In the genomic region with DNA sequence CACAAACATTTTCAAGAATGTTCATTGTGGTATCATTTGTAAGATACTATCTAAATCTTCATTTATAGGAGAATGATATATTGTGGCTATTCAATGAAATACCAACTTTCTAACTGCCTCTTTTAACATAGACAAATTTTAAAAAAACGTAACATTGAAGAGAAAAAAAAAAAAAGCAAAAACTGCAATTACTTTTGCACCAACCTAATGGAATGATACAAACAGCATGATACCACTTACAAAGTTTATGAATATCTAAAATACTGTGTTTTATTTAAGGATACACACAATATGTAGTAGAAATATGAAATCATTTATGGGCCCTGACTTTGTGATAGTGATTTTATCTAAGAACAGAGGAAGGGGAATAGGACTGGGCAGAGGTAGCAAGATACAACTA, we compare ENCODE assay signal across 27 cellular contexts.
"Had no signal": no experiment of that assay in that cellular context is flagged by ENCODE, and none has a peak within 500 bp of the region (broad histone marks: within the 10 kb centered on the region; RNA-seq: fewer than 3 reads in every experiment).

No MANE protein-coding gene starts in this region.

- H3K27ac ChIP-seq: ascending aorta, body of pancreas, SK-N-MC, WERI-Rb-1 had no signal

- H3K4me1 Mint-ChIP-seq: activated naive CD4-positive, alpha-beta T cell treated with anti-CD3 and anti-CD28 coated beads, Interleukin-2, amount 10 ng/mL, durations not matched to agents 7 days and 5 days; T-cell had no signal

- H3K4me1 ChIP-seq: ascending aorta, body of pancreas had no signal

- ATAC-seq: activated CD4-positive, alpha-beta T cell treated with anti-CD3 and anti-CD28 coated beads for 36 hours; body of pancreas; Right ventricle myocardium inferior; T-cell had no signal

- H3K9me3 Mint-ChIP-seq: activated CD4-positive, alpha-beta memory T cell treated with anti-CD3 and anti-CD28 coated beads, Interleukin-2, amount 10 ng/mL, durations not matched to agents 7 days and 5 days; activated naive CD4-positive, alpha-beta T cell treated with anti-CD3 and anti-CD28 coated beads, Interleukin-2, amount 10 ng/mL, durations not matched to agents 7 days and 5 days; T-cell had no signal

- H3K4me3 ChIP-seq: ascending aorta, body of pancreas, MG63, SK-N-MC had no signal

- H3K4me3 Mint-ChIP-seq: activated CD4-positive, alpha-beta memory T cell treated with anti-CD3 and anti-CD28 coated beads, Interleukin-2, amount 10 ng/mL, durations not matched to agents 7 days and 5 days; activated CD4-positive, alpha-beta T cell treated with anti-CD3 and anti-CD28 coated beads for 36 hours; activated naive CD4-positive, alpha-beta T cell treated with anti-CD3 and anti-CD28 coated beads, Interleukin-2, amount 10 ng/mL, durations not matched to agents 7 days and 5 days; T-cell had no signal

- H3K36me3 ChIP-seq: WERI-Rb-1 had no signal

- H3K27me3 Mint-ChIP-seq: activated CD4-positive, alpha-beta memory T cell treated with anti-CD3 and anti-CD28 coated beads, Interleukin-2, amount 10 ng/mL, durations not matched to agents 7 days and 5 days; activated CD4-positive, alpha-beta T cell treated with anti-CD3 and anti-CD28 coated beads for 36 hours; activated naive CD4-positive, alpha-beta T cell treated with anti-CD3 and anti-CD28 coated beads, Interleukin-2, amount 10 ng/mL, durations not matched to agents 7 days and 5 days; T-cell had no signal

- FAIRE-seq: bronchial epithelial cell had no signal

- H3K27me3 ChIP-seq: ascending aorta, body of pancreas, MG63 had no signal

- H3K27ac Mint-ChIP-seq: activated CD4-positive, alpha-beta memory T cell treated with anti-CD3 and anti-CD28 coated beads, Interleukin-2, amount 10 ng/mL, durations not matched to agents 7 days and 5 days; activated CD4-positive, alpha-beta T cell treated with anti-CD3 and anti-CD28 coated beads for 36 hours; activated naive CD4-positive, alpha-beta T cell treated with anti-CD3 and anti-CD28 coated beads, Interleukin-2, amount 10 ng/mL, durations not matched to agents 7 days and 5 days had no signal

- H3K9me3 ChIP-seq: ascending aorta, body of pancreas, MG63 had no signal

- DNase-seq: activated CD4-positive, alpha-beta memory T cell treated with anti-CD3 and anti-CD28 coated beads, Interleukin-2, amount 10 ng/mL, durations not matched to agents 7 days and 5 days; activated CD4-positive, alpha-beta T cell treated with anti-CD3 and anti-CD28 coated beads for 36 hours; activated CD4-positive, alpha-beta T cell treated with anti-CD3 and anti-CD28 coated beads, Interleukin-2, amount 50 U/mL, for 1 hour; activated CD8-positive, alpha-beta memory T cell treated with anti-CD3 and anti-CD28 coated beads, Interleukin-2, amount 50 U/mL, for 4 hours; activated gamma-delta T cell; activated naive CD4-positive, alpha-beta T cell treated with anti-CD3 and anti-CD28 coated beads, Interleukin-2, amount 10 ng/mL, durations not matched to agents 7 days and 5 days; activated T-cell treated with anti-CD3 and anti-CD28 coated beads, Interleukin-2, amount 50 U/mL, for 1 hour; amniotic stem cell; body of pancreas; central memory CD4-positive, alpha-beta T cell; MG63; MV-4-11; NCI-H1092 treated with DMSO at 0.1 percent for 48 hours; NCI-H1417 treated with DMSO at 0.1 percent for 48 hours; NCI-H1694; NCI-H2029; NCI-H2107; NCI-H2171 treated with DMSO at 0.1 percent for 48 hours; NCI-H226; NCI-H526 treated with DMSO at 0.1 percent for 48 hours; NCI-H82; T-cell; WERI-Rb-1 had no signal
